ENCODE assay signal across 8 cellular contexts in genomic region chr1:38991638-38992449, GRCh38. TPM values are rescaled to one million over a fixed set of nuclear protein-coding genes. Genes with fewer than 3 reads are reported as not detected.
DNase-seq lines count a peak whose midpoint lies in the region; ATAC-seq and TF ChIP-seq lines count a peak whose summit lies in the region.

No MANE protein-coding gene starts in this region.

- no peaks in the 10 kb centered on the region for H3K27me3 ChIP-seq in effector memory CD4-positive, alpha-beta T cell (replicated peaks; ENCODE audit: control insufficient read depth, insufficient read depth, low read length, poor library complexity, severe bottlenecking)
- no peaks in the 10 kb centered on the region for H3K27me3 ChIP-seq in lung (ENCODE audit: control insufficient read depth, insufficient read depth)

- H3K9me3 ChIP-seq in effector memory CD4-positive, alpha-beta T cell (ENCODE audit: control insufficient read depth, low read length), result no peaks in the 10 kb centered on the region
- no peaks in the 10 kb centered on the region for H3K9me3 ChIP-seq in lung (ENCODE audit: control insufficient read depth in 2 of 2, insufficient read depth in 1 of 2, low read length in 1 of 2)

- H3K36me3 ChIP-seq in effector memory CD4-positive, alpha-beta T cell (ENCODE audit: control insufficient read depth, insufficient read depth, low read length), result no peaks in the 10 kb centered on the region
- peaks cover 3 to 4% of the 10 kb centered on the region in 2 donors for H3K36me3 ChIP-seq in lung (ENCODE audit: control insufficient read depth in 2 of 2, insufficient read depth in 2 of 2, low read length in 2 of 2)

- DNase-seq in Daoy (ENCODE audit: low read depth), result peak; percentile 26
- DNase-seq in SW 1271 (lab: John Stamatoyannopoulos, UW), result peak; percentile 1 to 40
- DNase-seq in effector memory CD4-positive, alpha-beta T cell, result no peak
- peak; percentile 34 for DNase-seq in lung (ENCODE audit: low spot score)
- peak; percentile 3 for DNase-seq in stimulated activated naive CD4-positive, alpha-beta T cell treated with Interleukin-2 at 50 U/mL for 16 hours (lab: John Stamatoyannopoulos, UW)

- peak overlapping the region; percentile 85 for H3K4me3 ChIP-seq in effector memory CD4-positive, alpha-beta T cell (ENCODE audit: insufficient read depth, low read depth, low read length, poor library complexity, severe bottlenecking)
- H3K4me3 ChIP-seq in lung, result peak overlapping the region; percentile 91

- H3K4me1 ChIP-seq in effector memory CD4-positive, alpha-beta T cell (ENCODE audit: control insufficient read depth, insufficient read depth, low read length, poor library complexity, severe bottlenecking), result peaks cover 39% of the 10 kb centered on the region
- H3K4me1 ChIP-seq in lung (ENCODE audit: control insufficient read depth in 2 of 2, insufficient read depth in 2 of 2, low read length in 2 of 2), result peaks cover 0 to 10% of the 10 kb centered on the region in 2 donors

- ATAC-seq in HG03354 (IDR thresholded peaks at IDR 0.05; ENCODE audit: poor library complexity, severe bottlenecking, unreplicated experiment), result peak; percentile 1
- ATAC-seq in lung (ENCODE audit: insufficient read depth, low FRiP score), result peak; percentile 13
- ATAC-seq in HG03442 (IDR thresholded peaks at IDR 0.05; ENCODE audit: unreplicated experiment), result no peak
- no peak for ATAC-seq in GM21786 (IDR thresholded peaks at IDR 0.05; ENCODE audit: unreplicated experiment)

- 0 to 1% methylated on average over 32 of the region's 32 CpGs for WGBS in lung, 2 donors

- peak overlapping the region; percentile 91 for H3K27ac ChIP-seq in effector memory CD4-positive, alpha-beta T cell (ENCODE audit: insufficient read depth, low read length, poor library complexity, severe bottlenecking)
- peak overlapping the region; percentile 96 to 97 for H3K27ac ChIP-seq in lung (ENCODE audit: low read depth in 1 of 2, low read length in 1 of 2)

- no peak for TF ChIP-seq CTCF in lung (IDR thresholded peaks at IDR 0.05; ENCODE audit: control extremely low read depth, extremely low read depth)

RNA-seq across cellular contexts. Expression of gene AKIRIN1, which starts 0.8 kb away (rescaled TPM):
- total RNA-seq in Daoy (2014; rRNA removed; shearing (Covaris generic)), result 66.7 and 75.8 TPM in 2 replicates
- 10 to 100 TPM; 30.1 to 42.8 TPM for total RNA-seq in lung
- 10 to 100 TPM; 14.6 to 33.2 TPM for polyA plus RNA-seq in lung

RNA-seq across cellular contexts. Expression of gene NDUFS5, which starts 34.3 kb away (rescaled TPM):
- 1,230 and 1,593 TPM in 2 replicates for total RNA-seq in Daoy (2014; rRNA removed; shearing (Covaris generic))
- 100 to 1,000 TPM; 149 to 278 TPM for total RNA-seq in lung
- polyA plus RNA-seq in lung, result 1,000 to 10,000 TPM in 1 of 2 donors, 100 to 1,000 TPM in 1; 431 to 1,134 TPM

RNA-seq across cellular contexts. Expression of gene RHBDL2, which starts 50.2 kb away (rescaled TPM):
- 0.80 and 1.4 TPM in 2 replicates for total RNA-seq in Daoy (2014; rRNA removed; shearing (Covaris generic))
- total RNA-seq in lung, result 1 to 10 TPM in 1 of 2 donors, under 1 TPM in 1; 0.97 to 1.3 TPM
- polyA plus RNA-seq in lung, result 1 to 10 TPM; 1.1 to 3.3 TPM

Comparison
In these comparisons a context has a peak if more than half of its experiments do, and no peak if none do; other contexts are left out.
1. DNase-seq: peak in Daoy (single experiment), SW 1271 (2 of 2), lung (single experiment) and stimulated activated naive CD4-positive, alpha-beta T cell treated with Interleukin-2 at 50 U/mL for 16 hours (single experiment); none in effector memory CD4-positive, alpha-beta T cell (0 of 3).
2. ATAC-seq: peak in HG03354 (single experiment) and lung (single experiment); none in HG03442 (single experiment) and GM21786 (single experiment).